Comparison of ENCODE assay signal across 8 cellular contexts in genomic region chr18:13611058-13611615, GRCh38.
DNase-seq lines count a peak whose midpoint lies in the region; TF ChIP-seq lines count a peak whose summit lies in the region.

No MANE protein-coding gene starts in this region.

- H3K4ac ChIP-seq in H9 (ENCODE audit: low read depth, low read length), result no peak overlapping the region; the same call in 1 of the 2 replicates

- H3K27ac ChIP-seq in H9 (ENCODE audit: insufficient read length, low read depth, low read length) (no peak overlapping the region), SK-N-SH (ENCODE audit: low read depth in 2 of 2, low read length in 1 of 2) (peak overlapping the region; percentile 7 to 43; a peak in 1 of 4 replicates), esophagus muscularis mucosa (replicated peaks in 1 of 4) (peak overlapping the region; percentile 79 to 82 (median 81)), neural cell (ENCODE audit: low read length) (peak overlapping the region; percentile 37)

- no peaks in the 10 kb centered on the region for H3K23me2 ChIP-seq in H9 (ENCODE audit: insufficient read length, low read depth, low read length, poor library complexity, severe bottlenecking)

- H3K9ac ChIP-seq in H9 (ENCODE audit: extremely low read depth, insufficient read length, low read length) (no peak overlapping the region), SK-N-SH (no peak overlapping the region), neural cell (ENCODE audit: low read length) (peak overlapping the region; percentile 44)

- peak overlapping the region; percentile 24 to 72; a peak in 4 of 5 replicates for H3K4me3 Mint-ChIP-seq in H9

- CTCF ChIA-PET in SK-N-SH (lab: Yijun Ruan, JAX), result interaction anchor here (0.6 to 1.3 kb wide), 4 partner anchors 16 to 885 kb away, joined by 3 to 4 read pairs (median 3); no protein-coding TSS in a partner anchor

- peak overlapping the region in 1 of 3 experiments; percentile 40; a peak in 1 of 7 replicates for H3K27ac Mint-ChIP-seq in H9

- no peak for TF ChIP-seq EP300 in SK-N-SH (IDR thresholded peaks at IDR 0.05; ENCODE audit: borderline replicate concordance in 1 of 2, low read depth in 1 of 2, low read length in 1 of 2)
- TF ChIP-seq EP300 in esophagus muscularis mucosa (IDR thresholded peaks at IDR 0.05), result peak; percentile 10
- TF ChIP-seq EP300 in neural cell (conservative IDR thresholded peaks at IDR 0.05; ENCODE audit: poor library complexity, severe bottlenecking), result no peak

- no peaks in the 10 kb centered on the region for H3K36me3 Mint-ChIP-seq in H9 (ENCODE audit: insufficient read depth in 1 of 3, low read depth in 3 of 3)

- H3K4me1 Mint-ChIP-seq in H9, result peaks cover 17 to 22% of the 10 kb centered on the region in 2 experiments

- H3K4me3 ChIP-seq in SK-N-SH (ENCODE audit: low read depth in 2 of 2, low read length in 1 of 2) (peak overlapping the region; percentile 36 to 57), esophagus muscularis mucosa (peak overlapping the region; percentile 49 to 62 (median 56)), neural cell (ENCODE audit: low read length) (peak overlapping the region; percentile 63)

- H3K56ac ChIP-seq in H9 (ENCODE audit: insufficient read length, low read depth, low read length), result no peak overlapping the region

- no peaks in the 10 kb centered on the region for H3K36me3 ChIP-seq in SK-N-SH (replicated peaks in 1 of 2; ENCODE audit: control insufficient read depth in 1 of 2, insufficient read depth in 2 of 2, low read length in 1 of 2)
- no peaks in the 10 kb centered on the region for H3K36me3 ChIP-seq in esophagus muscularis mucosa
- no peaks in the 10 kb centered on the region for H3K36me3 ChIP-seq in neural cell (ENCODE audit: insufficient read depth, low read length)

- no peaks in the 10 kb centered on the region; the same call in 1 of the 2 replicates for H3K27me3 ChIP-seq in H9 (ENCODE audit: insufficient read depth, low read length)
- no peaks in the 10 kb centered on the region for H3K27me3 ChIP-seq in SK-N-SH (ENCODE audit: insufficient read depth)
- H3K27me3 ChIP-seq in esophagus muscularis mucosa, result no peaks in the 10 kb centered on the region
- H3K27me3 ChIP-seq in neural cell (ENCODE audit: insufficient read depth, low read depth, low read length), result peaks cover 6% of the 10 kb centered on the region

- no peaks in the 10 kb centered on the region for H3K79me2 ChIP-seq in H9 (ENCODE audit: insufficient read depth, low read length)
- no peaks in the 10 kb centered on the region for H3K79me2 ChIP-seq in SK-N-SH (ENCODE audit: insufficient read depth)
- H3K79me2 ChIP-seq in neural cell (replicated peaks; ENCODE audit: insufficient read depth, low read length), result no peaks in the 10 kb centered on the region

- H3F3A ChIP-seq in SK-N-SH (replicated peaks; ENCODE audit: insufficient read depth), result no peaks in the 10 kb centered on the region
- H3F3A ChIP-seq in neural cell (ENCODE audit: insufficient read depth, low read length, poor library complexity, severe bottlenecking), result no peaks in the 10 kb centered on the region

- TF ChIP-seq CTCF in H9 (conservative IDR thresholded peaks at IDR 0.05) (no peak), SK-N-SH (IDR thresholded peaks at IDR 0.05) (0 out of 2 replicates have a peak, but pooled peaks have one; percentile 9), esophagus muscularis mucosa (IDR thresholded peaks at IDR 0.05) (no peak), neural cell (IDR thresholded peaks at IDR 0.05; ENCODE audit: poor library complexity, severe bottlenecking) (peak; percentile 26)

- H3K79me1 ChIP-seq in H9 (ENCODE audit: insufficient read depth, low read depth, low read length, poor library complexity, severe bottlenecking), result no peaks in the 10 kb centered on the region

- H3K14ac ChIP-seq in H9 (ENCODE audit: insufficient read depth, low read length), result peak overlapping the region; percentile 22; the same call in 1 of the 2 replicates

- intact Hi-C loops in esophagus muscularis mucosa (cut with DNase I), result no loop called here

- H4K20me1 ChIP-seq in H9 (ENCODE audit: control insufficient read depth, insufficient read depth, insufficient read length) (no peaks in the 10 kb centered on the region), SK-N-SH (ENCODE audit: insufficient read depth) (no peaks in the 10 kb centered on the region), neural cell (ENCODE audit: insufficient read depth) (no peaks in the 10 kb centered on the region)

- no peaks in the 10 kb centered on the region for H3K9me3 ChIP-seq in H9 (ENCODE audit: control insufficient read depth, low read depth, low read length)
- no peaks in the 10 kb centered on the region for H3K9me3 ChIP-seq in SK-N-SH
- no peaks in the 10 kb centered on the region for H3K9me3 ChIP-seq in esophagus muscularis mucosa
- H3K9me3 ChIP-seq in neural cell (ENCODE audit: low read length), result no peaks in the 10 kb centered on the region

- H3T11ph ChIP-seq in H9 (ENCODE audit: low read length), result no peak overlapping the region

- no CpG with 5 or more reads among the region's 15 CpGs for WGBS in H9 (ENCODE audit: extremely low coverage, insufficient read length, low lambda C conversion rate)
- 13% methylated on average over 14 of the region's 15 CpGs for WGBS in SK-N-SH (ENCODE audit: low lambda C conversion rate)
- WGBS in esophagus muscularis mucosa, result 5% methylated on average over 14 of the region's 15 CpGs

- H3K9me2 ChIP-seq in SK-N-SH (no peaks in the 10 kb centered on the region), neural cell (ENCODE audit: insufficient read depth, low read length) (no peaks in the 10 kb centered on the region)

- H4K91ac ChIP-seq in H9 (ENCODE audit: insufficient read length, low read depth, low read length), result no peak overlapping the region

- H2BK12ac ChIP-seq in H9 (ENCODE audit: insufficient read length, low read depth, low read length), result no peak overlapping the region

- H3K9me3 Mint-ChIP-seq in H9, result no peaks in the 10 kb centered on the region

- peak overlapping the region; percentile 22 for H3K4me2 ChIP-seq in H9 (ENCODE audit: insufficient read depth, insufficient read length, low read length)
- H3K4me2 ChIP-seq in SK-N-SH, result peak overlapping the region; percentile 87
- H3K4me2 ChIP-seq in neural cell (ENCODE audit: low read length), result peak overlapping the region; percentile 31

- H3K18ac ChIP-seq in H9 (ENCODE audit: insufficient read length, low read depth, low read length), result peak overlapping the region; percentile 38

- H2AK5ac ChIP-seq in H9 (ENCODE audit: insufficient read length, low read length), result no peak overlapping the region

- H2BK15ac ChIP-seq in H9 (ENCODE audit: low read depth, low read length), result no peak overlapping the region

- no peak overlapping the region for H2BK120ac ChIP-seq in H9 (ENCODE audit: low read depth, low read length, poor library complexity, severe bottlenecking)

- no peak overlapping the region for H2BK5ac ChIP-seq in H9 (ENCODE audit: insufficient read length, low read length)

- H2BK20ac ChIP-seq in H9 (ENCODE audit: low read depth, low read length, poor library complexity, severe bottlenecking), result no peak overlapping the region

- no peak overlapping the region for H3K23ac ChIP-seq in H9 (ENCODE audit: insufficient read length, low read depth, low read length)

- H4K8ac ChIP-seq in H9 (replicated peaks; ENCODE audit: insufficient read length, low read depth, low read length), result no peak overlapping the region

- no peak for TF ChIP-seq POLR2A in esophagus muscularis mucosa (IDR thresholded peaks at IDR 0.05; ENCODE audit: low read depth)

- DNase-seq in EL (peak; percentile 6), H9 (peak; percentile 27), SK-N-SH (peak; percentile 52), esophagus muscularis mucosa (ENCODE audit: extremely low spot score) (peak; percentile 91), NCI-H524 treated with DMSO at 0.1 percent for 48 hours (lab: John Stamatoyannopoulos, UW) (no peak)
- DNase-seq in stimulated activated CD8-positive, alpha-beta memory T cell treated with anti-CD3 and anti-CD28 coated beads, Interleukin-4, amount 100 ng/mL, for 48 hours, result no peak
- DNase-seq in stimulated activated CD4-positive, alpha-beta T cell treated with anti-CD3 and anti-CD28 coated beads, Interleukin-4, amount 100 ng/mL, for 4 hours, result no peak

- no peak overlapping the region for H4K5ac ChIP-seq in H9 (ENCODE audit: insufficient read length, low read depth, low read length)

- TF ChIP-seq RAD21 in SK-N-SH (IDR thresholded peaks at IDR 0.05; ENCODE audit: low read length), result no peak
- TF ChIP-seq RAD21 in neural cell (conservative IDR thresholded peaks at IDR 0.05), result no peak

- H3K4me1 ChIP-seq in H9 (ENCODE audit: insufficient read depth, low read length) (no peaks in the 10 kb centered on the region), SK-N-SH (ENCODE audit: control insufficient read depth in 1 of 2, insufficient read depth in 2 of 2, low read depth in 1 of 2, low read length in 1 of 2) (peaks cover 10 to 21% of the 10 kb centered on the region in 2 experiments; a peak in 2 of 4 replicates), esophagus muscularis mucosa (peaks cover 55 to 62% (median 59%) of the 10 kb centered on the region in 4 donors)

- POLR2A ChIA-PET in SK-N-SH (lab: Yijun Ruan, JAX), result no interaction called here

- no peak overlapping the region for H2AFZ ChIP-seq in H9 (ENCODE audit: low read length)
- 0 out of 2 replicates have a peak overlapping the region, but pooled peaks have one; percentile 44 for H2AFZ ChIP-seq in SK-N-SH (ENCODE audit: low read depth)
- no peak overlapping the region for H2AFZ ChIP-seq in neural cell (ENCODE audit: low read depth, low read length)

- H3K27me3 Mint-ChIP-seq in H9 (ENCODE audit: low read depth), result peaks cover 16% of the 10 kb centered on the region

TF ChIP-seq in SK-N-SH, 30 proteins besides CTCF, POLR2A, EP300 and RAD21:
- TF ChIP-seq EZH2phosphoT487 (IDR thresholded peaks at IDR 0.05; ENCODE audit: borderline replicate concordance, low read depth), result no peak
- no peak for TF ChIP-seq JUND (IDR thresholded peaks at IDR 0.05)
- TF ChIP-seq RFX5 (IDR thresholded peaks at IDR 0.05; ENCODE audit: low read length), result no peak

TF ChIP-seq in neural cell, 6 proteins besides CTCF, POLR2A, EP300 and RAD21:
- TF ChIP-seq POLR2AphosphoS5 (IDR thresholded peaks at IDR 0.05), result peak; percentile 14
- TF ChIP-seq SMC3 (conservative IDR thresholded peaks at IDR 0.05; ENCODE audit: poor library complexity), result no peak

Comparison
In these comparisons a context has a peak if more than half of its experiments do, and no peak if none do; other contexts are left out.
1. DNase-seq: peak in EL (single experiment), H9 (single experiment), SK-N-SH (single experiment) and esophagus muscularis mucosa (single experiment); none in stimulated activated CD8-positive, alpha-beta memory T cell treated with anti-CD3 and anti-CD28 coated beads, Interleukin-4, amount 100 ng/mL, for 48 hours (single experiment), stimulated activated CD4-positive, alpha-beta T cell treated with anti-CD3 and anti-CD28 coated beads, Interleukin-4, amount 100 ng/mL, for 4 hours (0 of 2) and NCI-H524 treated with DMSO at 0.1 percent for 48 hours (single experiment).
2. H3K4me2 ChIP-seq: peak in every context shown above with its lines; median percentile 87 in SK-N-SH; 31 in neural cell; 22 in H9.
3. CTCF ChIP-seq: peak in SK-N-SH (single experiment) and neural cell (single experiment); none in H9 (single experiment) and esophagus muscularis mucosa (0 of 3).
4. Peak in every context shown above with its lines, with median percentiles within 50 percentile points of each other: H3K4me3 ChIP-seq.